In genomic region chr5:137648361-137648760, GRCh38 we compare ENCODE assay signal across 20 cellular contexts.
DNase-seq lines count a peak whose midpoint lies in the region; ATAC-seq and TF ChIP-seq lines count a peak whose summit lies in the region.
"Had no signal": no experiment of that assay in that cellular context is flagged by ENCODE, and none has a peak within 500 bp of the region (broad histone marks: within the 10 kb centered on the region; RNA-seq: fewer than 3 reads in every experiment).

No MANE protein-coding gene starts in this region.

- ATAC-seq in GM19395 (IDR thresholded peaks at IDR 0.05; ENCODE audit: unreplicated experiment): no peak

- H3K27me3 ChIP-seq in dorsolateral prefrontal cortex (no peaks in the 10 kb centered on the region), vagina (no peaks in the 10 kb centered on the region)
- H3K27me3 ChIP-seq: tibial artery had no signal

- no peaks in the 10 kb centered on the region for H3K36me3 ChIP-seq in vagina
- H3K36me3 ChIP-seq: tibial artery had no signal

- H3K27ac ChIP-seq in dorsolateral prefrontal cortex: peak overlapping the region in 55 of 59 donors; percentile 24 to 96 (median 82)
- peak overlapping the region; percentile 45 for H3K27ac ChIP-seq in vagina
- H3K27ac ChIP-seq: HL-60, tibial artery had no signal

- no peaks in the 10 kb centered on the region for H3K4me1 ChIP-seq in vagina
- H3K4me1 ChIP-seq: tibial artery had no signal

- TF ChIP-seq CTCF in dorsolateral prefrontal cortex (IDR thresholded peaks at IDR 0.05 in 54 of 56, conservative IDR thresholded peaks at IDR 0.05 in 2 of 56; ENCODE audit: low read depth in 1 of 56, partially characterized antibody in 56 of 56) (no peak), vagina (IDR thresholded peaks at IDR 0.05) (no peak)

- no peak for TF ChIP-seq POLR2A in vagina (IDR thresholded peaks at IDR 0.05)

- peak; percentile 18 for DNase-seq in NCI-H748 (lab: John Stamatoyannopoulos, UW; ENCODE audit: unreplicated experiment)
- DNase-seq in NCI-H748 treated with DMSO at 0.1 percent for 48 hours (lab: John Stamatoyannopoulos, UW): no peak
- peak in 9 of 10 donors; percentile 43 to 90 (median 78) for DNase-seq in dorsolateral prefrontal cortex
- DNase-seq in medulla oblongata (ENCODE audit: extremely low spot score): peak; percentile 59
- no peak for DNase-seq in vagina (ENCODE audit: extremely low spot score in 2 of 2)
- no peak for DNase-seq in iPS-NIHi7 (ENCODE audit: extremely low spot score)
- DNase-seq in DMS153 (lab: John Stamatoyannopoulos, UW): no peak
- DNase-seq: activated B cell treated with CpG ODN at 0.5 μM for 24 hours; activated CD4-positive, alpha-beta memory T cell treated with anti-CD3 and anti-CD28 coated beads, Interleukin-2, amount 10 ng/mL, durations not matched to agents 7 days and 5 days; activated T-cell treated with anti-CD3 and anti-CD28 coated beads for 4 hours; NCI-H2081 treated with DMSO at 0.1 percent for 48 hours; NCI-H510A treated with DMSO at 0.1 percent for 48 hours; retina; SK-N-SH; stimulated activated CD4-positive, alpha-beta T cell treated with anti-CD3 and anti-CD28 coated beads, Interleukin-4, amount 100 ng/mL, for 24 hours; stimulated activated naive CD4-positive, alpha-beta T cell treated with Interleukin-2 at 50 U/mL for 16 hours; tibial artery had no signal

- H3K9me3 ChIP-seq in vagina: no peaks in the 10 kb centered on the region
- H3K9me3 ChIP-seq: tibial artery had no signal

- intact Hi-C loops in dorsolateral prefrontal cortex (cut with DNase I) (no loop called here), vagina (cut with DNase I) (no loop called here)

- no peak overlapping the region for H3K4me3 ChIP-seq in dorsolateral prefrontal cortex
- no peak overlapping the region for H3K4me3 ChIP-seq in vagina
- H3K4me3 ChIP-seq: lung, tibial artery had no signal

Comparison
In these comparisons a context has a peak if more than half of its experiments do, and no peak if none do; other contexts are left out.
1. DNase-seq: peak in NCI-H748 (single experiment), dorsolateral prefrontal cortex (9 of 10) and medulla oblongata (single experiment); none in NCI-H748 treated with DMSO at 0.1 percent for 48 hours (single experiment), vagina (0 of 2), iPS-NIHi7 (single experiment) and DMS153 (single experiment).